7 cellular contexts compared by ENCODE assay signal in the genomic region with DNA sequence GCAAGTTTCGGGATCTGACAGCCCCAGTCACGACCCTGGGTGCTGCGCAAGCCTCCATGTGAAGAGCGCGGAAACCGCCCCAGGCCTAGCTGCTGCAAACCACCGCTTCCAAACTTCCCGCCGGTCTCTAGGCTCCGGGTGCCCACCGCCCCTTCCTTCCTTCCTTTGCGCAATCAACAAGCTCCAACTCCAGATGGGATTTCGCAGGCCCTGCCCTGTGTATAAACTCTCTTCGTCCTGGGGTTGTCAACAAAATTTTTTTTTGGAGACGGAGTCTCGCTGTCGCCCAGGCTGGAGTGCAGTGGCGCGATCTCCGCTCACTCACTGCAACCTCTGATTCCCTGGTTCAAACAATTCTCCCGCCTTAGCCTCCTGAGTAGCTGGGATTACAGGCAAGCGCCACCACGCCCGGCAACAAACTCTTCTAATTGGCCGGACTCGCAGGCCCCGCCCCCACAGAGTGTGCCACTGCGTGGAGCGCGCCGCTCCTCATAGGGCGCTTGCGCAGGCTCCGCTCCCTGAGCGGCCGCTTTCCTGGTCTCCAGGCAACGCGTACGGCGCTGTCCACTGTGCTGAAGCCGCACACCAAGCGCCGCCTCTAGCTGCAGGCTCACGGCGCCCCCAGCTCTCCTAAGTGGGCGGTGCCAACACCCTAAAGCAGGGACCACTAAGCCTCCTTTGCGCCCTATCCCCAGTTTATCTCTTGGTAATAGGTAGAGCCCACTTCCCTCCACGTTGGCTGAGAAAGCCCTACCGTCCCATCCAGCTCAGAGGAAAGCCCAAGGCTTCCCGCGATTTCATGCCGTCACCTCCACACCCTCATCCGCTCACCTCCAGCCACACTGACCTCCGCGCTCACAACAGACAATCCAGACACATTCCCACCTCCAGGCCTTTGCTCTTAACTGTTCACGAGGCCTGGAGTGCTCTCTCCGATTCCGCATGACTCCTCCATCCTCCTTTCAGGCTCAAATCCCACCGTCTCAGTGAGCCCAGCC. TPM values are rescaled to one million over a fixed set of nuclear protein-coding genes. Genes with fewer than 3 reads are reported as not detected.
DNase-seq lines count a peak whose midpoint lies in the region; ATAC-seq, FAIRE-seq and TF ChIP-seq lines count a peak whose summit lies in the region.

No MANE protein-coding gene starts in this region.

- no peak overlapping the region for H3K4me3 ChIP-seq in liver (ENCODE audit: low read depth in 1 of 3, low read length in 3 of 3)

- peaks cover 6 to 10% (median 7%) of the 10 kb centered on the region in 4 donors for H3K4me1 ChIP-seq in liver (ENCODE audit: control insufficient read depth in 4 of 4, insufficient read depth in 4 of 4, low read length in 3 of 4)

- no peaks in the 10 kb centered on the region for H3K9me3 ChIP-seq in liver (ENCODE audit: control insufficient read depth in 4 of 4, low read length in 3 of 4)

- POLR2A ChIA-PET in activated CD4-positive, alpha-beta memory T cell treated with anti-CD3 and anti-CD28 coated beads for 36 hours (lab: Charles Lee): interaction anchor here (0.6 kb wide), 1 partner anchor 430 kb away, joined by 3 read pairs; no protein-coding TSS in a partner anchor

- WGBS in liver: 12% methylated on average over 59 of the region's 59 CpGs

- H3K27me3 Mint-ChIP-seq in activated CD4-positive, alpha-beta memory T cell treated with anti-CD3 and anti-CD28 coated beads for 36 hours: peaks cover 13% of the 10 kb centered on the region

- intact Hi-C loops in activated CD4-positive, alpha-beta memory T cell treated with anti-CD3 and anti-CD28 coated beads for 36 hours (cut with micrococcal nuclease): loop anchor here (2.0 to 5.0 kb wide), 3 partner anchors 41 to 188 kb away; a partner anchor contains a TSS

- FAIRE-seq in GM18507 (lab: Jason Lieb, UNC): peak; percentile 84

- H3K9ac ChIP-seq in liver (ENCODE audit: low read depth in 1 of 2, low read length in 2 of 2): no peak overlapping the region

- TF ChIP-seq CTCF in liver (IDR thresholded peaks at IDR 0.05; ENCODE audit: low read depth, low read length, missing input control): no peak

- no peak overlapping the region for H3K27ac ChIP-seq in liver (ENCODE audit: low read depth in 1 of 2, low read length in 2 of 2)

- ATAC-seq in HG03521 (IDR thresholded peaks at IDR 0.05; ENCODE audit: unreplicated experiment): peak; percentile 70

- no peaks in the 10 kb centered on the region for H3K27me3 ChIP-seq in liver (ENCODE audit: control insufficient read depth in 4 of 4, insufficient read depth in 4 of 4, low read length in 3 of 4)

- peak overlapping the region; percentile 59 for H3K4me3 Mint-ChIP-seq in activated CD4-positive, alpha-beta memory T cell treated with anti-CD3 and anti-CD28 coated beads for 36 hours

- H3K36me3 Mint-ChIP-seq in activated CD4-positive, alpha-beta memory T cell treated with anti-CD3 and anti-CD28 coated beads for 36 hours: peaks cover 4% of the 10 kb centered on the region

- H3K4me1 Mint-ChIP-seq in activated CD4-positive, alpha-beta memory T cell treated with anti-CD3 and anti-CD28 coated beads for 36 hours (ENCODE audit: low read depth): peaks cover 15% of the 10 kb centered on the region

- TF ChIP-seq RAD21 in liver (IDR thresholded peaks at IDR 0.05): peak in 1 of 2 donors; percentile 18

- H3K27ac Mint-ChIP-seq in activated CD4-positive, alpha-beta memory T cell treated with anti-CD3 and anti-CD28 coated beads for 36 hours: no peak overlapping the region

- CTCF ChIA-PET in activated CD4-positive, alpha-beta memory T cell treated with anti-CD3 and anti-CD28 coated beads for 36 hours (lab: Charles Lee): interaction anchor here (0.5 to 8.7 kb wide), 5 partner anchors 22 to 241 kb away, joined by 3 to 210 read pairs (median 4); a partner anchor contains a TSS

- H3K9me3 Mint-ChIP-seq in activated CD4-positive, alpha-beta memory T cell treated with anti-CD3 and anti-CD28 coated beads for 36 hours: no peaks in the 10 kb centered on the region

- DNase-seq in GM18507 (ENCODE audit: extremely low spot score, insufficient read length, low read depth) (peak; percentile 92), NCI-H748 treated with DMSO at 0.1 percent for 48 hours (lab: John Stamatoyannopoulos, UW) (peak; percentile 86), dermis microvascular lymphatic vessel endothelial cell (ENCODE audit: low read depth in 2 of 2) (peak; percentile 91 to 97)
- DNase-seq in activated CD4-positive, alpha-beta memory T cell treated with anti-CD3 and anti-CD28 coated beads for 36 hours: peak; percentile 94
- peak; percentile 81 to 83 for DNase-seq in stimulated activated CD4-positive, alpha-beta T cell treated with anti-CD3 and anti-CD28 coated beads, Interleukin-4, amount 100 ng/mL, for 4 hours

- H3K36me3 ChIP-seq in liver (ENCODE audit: control insufficient read depth in 4 of 4, insufficient read depth in 3 of 4, low read depth in 1 of 4, low read length in 3 of 4): peaks cover 0 to 11% (median under 1%) of the 10 kb centered on the region in 4 donors

TF ChIP-seq in liver, 16 proteins besides CTCF, POLR2A, EP300 and RAD21 (continues in another document):
- TF ChIP-seq EGR1 (IDR thresholded peaks at IDR 0.05; ENCODE audit: low read depth in 2 of 2) (peak; percentile 64 to 66), SP1 (IDR thresholded peaks at IDR 0.05) (peak; percentile 49), HNF4A (conservative IDR thresholded peaks at IDR 0.05) (no peak), JUND (IDR thresholded peaks at IDR 0.05) (no peak), NR2F2 (IDR thresholded peaks at IDR 0.05) (no peak), FOXA1 (IDR thresholded peaks at IDR 0.05) (no peak), RXRA (IDR thresholded peaks at IDR 0.05) (no peak), TAF1 (conservative IDR thresholded peaks at IDR 0.05) (no peak), FOXA2 (IDR thresholded peaks at IDR 0.05) (no peak), GABPA (IDR thresholded peaks at IDR 0.05 in 1 of 2, conservative IDR thresholded peaks at IDR 0.05 in 1 of 2) (no peak), YY1 (IDR thresholded peaks at IDR 0.05) (peak; percentile 60), HNF4G (IDR thresholded peaks at IDR 0.05) (no peak)
- TF ChIP-seq, protein P1, sequence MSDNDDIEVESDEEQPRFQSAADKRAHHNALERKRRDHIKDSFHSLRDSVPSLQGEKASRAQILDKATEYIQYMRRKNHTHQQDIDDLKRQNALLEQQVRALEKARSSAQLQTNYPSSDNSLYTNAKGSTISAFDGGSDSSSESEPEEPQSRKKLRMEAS (IDR thresholded peaks at IDR 0.05): no peak
- TF ChIP-seq, protein P2, sequence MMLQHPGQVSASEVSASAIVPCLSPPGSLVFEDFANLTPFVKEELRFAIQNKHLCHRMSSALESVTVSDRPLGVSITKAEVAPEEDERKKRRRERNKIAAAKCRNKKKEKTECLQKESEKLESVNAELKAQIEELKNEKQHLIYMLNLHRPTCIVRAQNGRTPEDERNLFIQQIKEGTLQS (IDR thresholded peaks at IDR 0.05): no peak
- TF ChIP-seq, protein P3, sequence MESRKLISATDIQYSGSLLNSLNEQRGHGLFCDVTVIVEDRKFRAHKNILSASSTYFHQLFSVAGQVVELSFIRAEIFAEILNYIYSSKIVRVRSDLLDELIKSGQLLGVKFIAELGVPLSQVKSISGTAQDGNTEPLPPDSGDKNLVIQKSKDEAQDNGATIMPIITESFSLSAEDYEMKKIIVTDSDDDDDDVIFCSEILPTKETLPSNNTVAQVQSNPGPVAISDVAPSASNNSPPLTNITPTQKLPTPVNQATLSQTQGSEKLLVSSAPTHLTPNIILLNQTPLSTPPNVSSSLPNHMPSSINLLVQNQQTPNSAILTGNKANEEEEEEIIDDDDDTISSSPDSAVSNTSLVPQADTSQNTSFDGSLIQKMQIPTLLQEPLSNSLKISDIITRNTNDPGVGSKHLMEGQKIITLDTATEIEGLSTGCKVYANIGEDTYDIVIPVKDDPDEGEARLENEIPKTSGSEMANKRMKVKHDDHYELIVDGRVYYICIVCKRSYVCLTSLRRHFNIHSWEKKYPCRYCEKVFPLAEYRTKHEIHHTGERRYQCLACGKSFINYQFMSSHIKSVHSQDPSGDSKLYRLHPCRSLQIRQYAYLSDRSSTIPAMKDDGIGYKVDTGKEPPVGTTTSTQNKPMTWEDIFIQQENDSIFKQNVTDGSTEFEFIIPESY (IDR thresholded peaks at IDR 0.05): no peak

RNA-seq across cellular contexts. Expression of a gene that starts 5.5 kb away (rescaled TPM):
- 10 to 100 TPM; 43.1 to 47.4 TPM for total RNA-seq in activated CD4-positive, alpha-beta memory T cell treated with anti-CD3 and anti-CD28 coated beads for 36 hours
- total RNA-seq in dermis microvascular lymphatic vessel endothelial cell (23.3 and 29.7 TPM in 2 replicates), liver (10 to 100 TPM; 13.2 to 28.3 TPM)
- polyA plus RNA-seq in liver: 10 to 100 TPM; 17.1 to 38.1 TPM

RNA-seq across cellular contexts. Expression of a gene that starts 22.2 kb away (rescaled TPM):
- total RNA-seq in activated CD4-positive, alpha-beta memory T cell treated with anti-CD3 and anti-CD28 coated beads for 36 hours: 100 to 1,000 TPM; 171 to 173 TPM
- total RNA-seq in dermis microvascular lymphatic vessel endothelial cell (77.4 and 107 TPM in 2 replicates), liver (10 to 100 TPM; 79.5 to 95.1 TPM)
- polyA plus RNA-seq in liver: 10 to 100 TPM; 23.1 to 38.6 TPM

RNA-seq across cellular contexts. Expression of a gene that starts 41.6 kb away (rescaled TPM):
- total RNA-seq in activated CD4-positive, alpha-beta memory T cell treated with anti-CD3 and anti-CD28 coated beads for 36 hours: 100 to 1,000 TPM; 355 to 357 TPM
- 94.7 and 98.0 TPM in 2 replicates for total RNA-seq in dermis microvascular lymphatic vessel endothelial cell
- 10 to 100 TPM; 53.8 to 85.1 TPM for total RNA-seq in liver
- polyA plus RNA-seq in liver: 10 to 100 TPM; 31.7 to 32.0 TPM
